In genomic region chrY:7687086-7687485, GRCh38 we compare ENCODE assay signal across 17 cellular contexts.
DNase-seq lines count a peak whose midpoint lies in the region; ATAC-seq and TF ChIP-seq lines count a peak whose summit lies in the region.
"Had no signal": no experiment of that assay in that cellular context is flagged by ENCODE, and none has a peak within 500 bp of the region (broad histone marks: within the 10 kb centered on the region; RNA-seq: fewer than 3 reads in every experiment).

No MANE protein-coding gene starts in this region.

- H3K9me3 Mint-ChIP-seq in HFFc6, result no peaks in the 10 kb centered on the region
- H3K9me3 Mint-ChIP-seq: CD8-positive, alpha-beta memory T cell; IgD-negative memory B cell had no signal

- no peak overlapping the region for H2BK15ac ChIP-seq in mesenchymal stem cell (ENCODE audit: low read depth, poor library complexity, severe bottlenecking)

- peak; percentile 51 for DNase-seq in A172 (ENCODE audit: low spot score)
- DNase-seq in HFFc6, result peak; percentile 50
- DNase-seq in fibroblast of peridontal ligament (ENCODE audit: extremely low read depth), result peak; percentile 10
- peak; percentile 48 for DNase-seq in mesenchymal stem cell
- no peak for DNase-seq in NCI-H774 (lab: John Stamatoyannopoulos, UW)
- DNase-seq in NCI-H2081 treated with DMSO at 0.1 percent for 48 hours (lab: John Stamatoyannopoulos, UW), result no peak
- DNase-seq: AML-193; Caco-2; CD8-positive, alpha-beta memory T cell; DND-41; GM23248; H7 had no signal

- ATAC-seq in HG03025 (IDR thresholded peaks at IDR 0.05; ENCODE audit: low FRiP score, unreplicated experiment), result no peak
- ATAC-seq: GM12878 had no signal

- no peak overlapping the region for H3K23ac ChIP-seq in mesenchymal stem cell (ENCODE audit: low read length in 2 of 2)

- no peak overlapping the region for H2BK120ac ChIP-seq in mesenchymal stem cell (ENCODE audit: low read depth, low read length)

- no peak overlapping the region for H2BK12ac ChIP-seq in mesenchymal stem cell (ENCODE audit: low read length in 2 of 2)

- peaks cover 57% of the 10 kb centered on the region for H3K4me1 Mint-ChIP-seq in HFFc6 (ENCODE audit: low read depth)
- H3K4me1 Mint-ChIP-seq: CD8-positive, alpha-beta memory T cell; IgD-negative memory B cell had no signal

- no peak overlapping the region for H4K91ac ChIP-seq in mesenchymal stem cell (ENCODE audit: low read length)

- H3K27me3 Mint-ChIP-seq in HFFc6 (ENCODE audit: insufficient read depth), result no peaks in the 10 kb centered on the region
- H3K27me3 Mint-ChIP-seq: CD8-positive, alpha-beta memory T cell; IgD-negative memory B cell had no signal

- no peaks in the 10 kb centered on the region for H3K79me1 ChIP-seq in mesenchymal stem cell (replicated peaks; ENCODE audit: low read length, poor library complexity, severe bottlenecking)

- no peak overlapping the region for H3K18ac ChIP-seq in mesenchymal stem cell (ENCODE audit: low read depth in 1 of 2, low read length in 2 of 2)

- no peak overlapping the region for H3K4me2 ChIP-seq in mesenchymal stem cell (ENCODE audit: low read length, poor library complexity, severe bottlenecking)
- H3K4me2 ChIP-seq: BLaER1 had no signal

- peak overlapping the region; percentile 72 for H3K27ac Mint-ChIP-seq in HFFc6
- H3K27ac Mint-ChIP-seq: CD8-positive, alpha-beta memory T cell; IgD-negative memory B cell had no signal

- H3K14ac ChIP-seq in mesenchymal stem cell (ENCODE audit: low read length in 2 of 2), result no peak overlapping the region

- WGBS in mesenchymal stem cell, result 84% methylated on average over 2 of the region's 3 CpGs

- H3K4me1 ChIP-seq in mesenchymal stem cell (ENCODE audit: control insufficient read depth, insufficient read depth, low read depth, low read length), result no peaks in the 10 kb centered on the region
- H3K4me1 ChIP-seq: BLaER1, Caco-2 had no signal

- no peak overlapping the region for H3K4me3 ChIP-seq in mesenchymal stem cell (ENCODE audit: insufficient read depth in 1 of 2, low read depth in 1 of 2, low read length in 2 of 2)
- H3K4me3 ChIP-seq: BLaER1, GM12878, GM23248 had no signal

- no peak overlapping the region for H3K4ac ChIP-seq in mesenchymal stem cell (ENCODE audit: low read depth in 1 of 2, low read length in 2 of 2)

- TF ChIP-seq CTCF in HFFc6 (IDR thresholded peaks at IDR 0.05), result no peak

- H3K36me3 ChIP-seq in mesenchymal stem cell (ENCODE audit: control insufficient read depth in 1 of 2, insufficient read depth in 2 of 2, low read depth in 1 of 2, low read length in 2 of 2), result no peaks in the 10 kb centered on the region
- H3K36me3 ChIP-seq: BLaER1 had no signal

- H3K4me3 Mint-ChIP-seq in HFFc6, result no peak overlapping the region
- H3K4me3 Mint-ChIP-seq: CD8-positive, alpha-beta memory T cell; IgD-negative memory B cell had no signal

- H3K27me3 ChIP-seq in mesenchymal stem cell (ENCODE audit: control insufficient read depth in 1 of 2, insufficient read depth in 1 of 2, low read length in 2 of 2), result no peaks in the 10 kb centered on the region
- H3K27me3 ChIP-seq: BLaER1 had no signal

- H3K9ac ChIP-seq in mesenchymal stem cell (ENCODE audit: low read length), result no peak overlapping the region
- H3K9ac ChIP-seq: BLaER1, GM23248 had no signal

- no peaks in the 10 kb centered on the region for H3K9me3 ChIP-seq in mesenchymal stem cell (ENCODE audit: control insufficient read depth, low read length)
- H3K9me3 ChIP-seq: BLaER1, Caco-2 had no signal

- no peaks in the 10 kb centered on the region for H3K36me3 Mint-ChIP-seq in HFFc6 (ENCODE audit: low read depth)
- H3K36me3 Mint-ChIP-seq: CD8-positive, alpha-beta memory T cell; IgD-negative memory B cell had no signal

- H3K27ac ChIP-seq in mesenchymal stem cell (ENCODE audit: low read length, poor library complexity, severe bottlenecking), result peak overlapping the region; percentile 77
- H3K27ac ChIP-seq: 22Rv1, BLaER1, GM23248 had no signal

- no peak overlapping the region for H2AK5ac ChIP-seq in mesenchymal stem cell (ENCODE audit: low read length, severe bottlenecking)

- H2AFZ ChIP-seq in mesenchymal stem cell (ENCODE audit: low read depth, low read length), result no peak overlapping the region
- H2AFZ ChIP-seq: GM23248 had no signal

- no peak overlapping the region for H4K8ac ChIP-seq in mesenchymal stem cell (ENCODE audit: low read length)

- no peak overlapping the region for H2BK5ac ChIP-seq in mesenchymal stem cell (ENCODE audit: low read depth, low read length, poor library complexity, severe bottlenecking)

Comparison
In these comparisons a context has a peak if more than half of its experiments do, and no peak if none do; other contexts are left out.
1. DNase-seq: peak in A172 (single experiment), HFFc6 (single experiment), fibroblast of peridontal ligament (single experiment) and mesenchymal stem cell (single experiment); none in NCI-H774 (single experiment) and NCI-H2081 treated with DMSO at 0.1 percent for 48 hours (single experiment).